In genomic region chr5:175629793-175630192, GRCh38 we compare ENCODE assay signal across 11 cellular contexts. TPM values are rescaled to one million over a fixed set of nuclear protein-coding genes. Genes with fewer than 3 reads are reported as not detected.
"Had no signal": no experiment of that assay in that cellular context is flagged by ENCODE, and none has a peak within 500 bp of the region (broad histone marks: within the 10 kb centered on the region; RNA-seq: fewer than 3 reads in every experiment).

No MANE protein-coding gene starts in this region.

- FAIRE-seq: H1, H54, HTR-8/SVneo, K562 had no signal

- DNase-seq: H9, HCEC 1CT, HFFc6, IMR-90, KG1 had no signal

- H3K4me3 ChIP-seq: GM23338, K562 had no signal

- ATAC-seq: GM23338, K562 had no signal

RNA-seq across cellular contexts. Expression of gene HRH2, which starts 28.1 kb away (rescaled TPM):
- total RNA-seq: HFFc6, HT-29, IMR-90, K562 had no signal
